Comparison of ENCODE assay signal across 8 cellular contexts in genomic region chr6:125986295-125986955, GRCh38. TPM values are rescaled to one million over a fixed set of nuclear protein-coding genes. Genes with fewer than 3 reads are reported as not detected.
DNase-seq lines count a peak whose midpoint lies in the region; ATAC-seq and TF ChIP-seq lines count a peak whose summit lies in the region.

TRMT11 (plus strand) TSS chr6:125986540; CDS start chr6:125986551, 11 bp downstream.

- TF ChIP-seq CTCF in AG09319 (IDR thresholded peaks at IDR 0.05; ENCODE audit: low read depth, low read length), result no peak; the same call in 1 of the 2 replicates

- DNase-seq in AG09319 (ENCODE audit: extremely low read depth, low read depth) (peak; percentile 47), NCI-H2227 treated with DMSO at 0.1 percent for 48 hours (lab: John Stamatoyannopoulos, UW) (peak; percentile 86), cerebellum (ENCODE audit: low spot score) (peak; percentile 92), kidney glomerular epithelial cell (lab: John Stamatoyannopoulos, UW) (peak; percentile 92)
- peak; percentile 72 to 75 for DNase-seq in stimulated activated CD4-positive, alpha-beta T cell treated with anti-CD3 and anti-CD28 coated beads, Interleukin-15, amount 100 ng/mL, for 48 hours (ENCODE audit: low read depth in 2 of 2)

- peak; percentile 98 for ATAC-seq in HG03175 (IDR thresholded peaks at IDR 0.05; ENCODE audit: unreplicated experiment)
- peak; percentile 97 to 98 for ATAC-seq in activated CD4-positive, CD25-positive, alpha-beta regulatory T cell treated with anti-CD3 and anti-CD28 coated beads, Interleukin-2, amount 50 U/mL, for 24 hours

- in situ Hi-C loops in GM18951 (cut with MboI; ENCODE audit: low sequenced_read_pairs, unreplicated experiment), result no loop called here

- TF ChIP-seq POLR2A in GM18951 (IDR thresholded peaks at IDR 0.05; ENCODE audit: extremely low read depth, insufficient read depth, insufficient read length), result peak; percentile 96

RNA-seq across cellular contexts. Expression of gene TRMT11, which starts in this region (rescaled TPM):
- total RNA-seq in cerebellum, result 33.8 TPM

Comparison
In these comparisons a context has a peak if more than half of its experiments do, and no peak if none do; other contexts are left out.
1. Peak in every context shown above with its lines: DNase-seq and ATAC-seq.